1 cellular context compared by ENCODE assay signal in genomic region chr20:38926142-38926933, GRCh38.
TF ChIP-seq lines count a peak whose summit lies in the region.

TSS of gene FAM83D (plus strand) at chr20:38926417. CDS start at chr20:38926443, 26 bp downstream.

TF ChIP-seq in K562, 482 proteins besides CTCF, POLR2A, EP300 and RAD21 (continued from another document and continues in another):
- TF ChIP-seq CHD7 (IDR thresholded peaks at IDR 0.05; ENCODE audit: low read depth, low read length) (no peak), CBX2 (IDR thresholded peaks at IDR 0.05; ENCODE audit: insufficient read depth, low read length, poor library complexity, severe bottlenecking) (no peak), CHD4 (IDR thresholded peaks at IDR 0.05; ENCODE audit: insufficient read depth, insufficient replicate concordance, low read depth, low read length, poor library complexity, severe bottlenecking) (no peak), SAFB (IDR thresholded peaks at IDR 0.05; ENCODE audit: borderline replicate concordance, low read depth, low read length) (peak; percentile 31; the same call in 1 of the 2 replicates), HDAC1 (IDR thresholded peaks at IDR 0.05) (peak in 1 of 2 experiments; percentile 94; a peak in 2 of 4 replicates), ZNF511 (CRISPR knock-in tag; IDR thresholded peaks at IDR 0.05) (peak; percentile 92), JUND (IDR thresholded peaks at IDR 0.05; ENCODE audit: borderline replicate concordance, low read depth, low read length) (0 out of 2 replicates have a peak, but pooled peaks have one; percentile 11), JUND (tag; IDR thresholded peaks at IDR 0.05; ENCODE audit: borderline replicate concordance, low read depth, low read length) (no peak; the same call in 2 of the 3 replicates), CBX3 (IDR thresholded peaks at IDR 0.05; ENCODE audit: borderline replicate concordance in 1 of 2, low read length in 2 of 2) (0 out of 3 replicates have a peak, but pooled peaks of 1 of the 2 experiments have one; percentile 51), NBN (IDR thresholded peaks at IDR 0.05; ENCODE audit: low read depth) (peak; percentile 55; the same call in 1 of the 2 replicates), PHF20 (IDR thresholded peaks at IDR 0.05; ENCODE audit: partially characterized antibody) (peak; percentile 31), ZFP30 (CRISPR knock-in tag; IDR thresholded peaks at IDR 0.05; ENCODE audit: borderline replicate concordance) (no peak), PML (IDR thresholded peaks at IDR 0.05; ENCODE audit: low read length) (peak; percentile 74), SIN3A (IDR thresholded peaks at IDR 0.05; ENCODE audit: borderline replicate concordance in 2 of 2, control insufficient read depth in 1 of 2, low read depth in 2 of 2, low read length in 2 of 2) (peak; percentile 90 to 94; a peak in 3 of 4 replicates), NEUROD1 (IDR thresholded peaks at IDR 0.05; ENCODE audit: borderline replicate concordance, low read depth, low read length, partially characterized antibody) (peak; percentile 92), L3MBTL2 (IDR thresholded peaks at IDR 0.05) (peak; percentile 85), ELF4 (CRISPR knock-in tag; IDR thresholded peaks at IDR 0.05) (no peak), ID3 (CRISPR knock-in tag; IDR thresholded peaks at IDR 0.05) (no peak), ID3 (tag; IDR thresholded peaks at IDR 0.05) (peak; percentile 10; the same call in 1 of the 2 replicates), YY1 (IDR thresholded peaks at IDR 0.05; ENCODE audit: borderline replicate concordance in 1 of 3, control insufficient read depth in 1 of 3, extremely low read depth in 1 of 3, insufficient read depth in 3 of 3, insufficient read length in 1 of 3, insufficient replicate concordance in 2 of 3, low read depth in 1 of 3, low read length in 2 of 3) (peak; percentile 48 to 86 (median 81)), CHD2 (IDR thresholded peaks at IDR 0.05; ENCODE audit: low read depth, low read length) (peak; percentile 77), GTF2F1 (IDR thresholded peaks at IDR 0.05; ENCODE audit: low read depth, low read length) (peak; percentile 84), NONO (IDR thresholded peaks at IDR 0.05; ENCODE audit: low read depth in 2 of 2, low read length in 1 of 2) (peak; percentile 67 to 100; a peak in 3 of 4 replicates), TFAP4 (CRISPR knock-in tag; IDR thresholded peaks at IDR 0.05; ENCODE audit: borderline replicate concordance) (peak; percentile 86; the same call in 1 of the 2 replicates), ZNF282 (CRISPR knock-in tag; IDR thresholded peaks at IDR 0.05) (0 out of 2 replicates have a peak, but pooled peaks have one; percentile 58), FUS (optimal IDR thresholded peaks at IDR 0.05; ENCODE audit: low read depth, low read length) (peak; percentile 37), ZBTB9 (CRISPR knock-in tag; IDR thresholded peaks at IDR 0.05) (0 out of 2 replicates have a peak, but pooled peaks have one; percentile 49), RCOR1 (IDR thresholded peaks at IDR 0.05; ENCODE audit: borderline replicate concordance in 1 of 2, low read depth in 2 of 2, low read length in 2 of 2) (peak in 1 of 2 experiments; percentile 83; a peak in 2 of 4 replicates), PKNOX1 (IDR thresholded peaks at IDR 0.05) (peak; percentile 39; the same call in 1 of the 2 replicates)
- TF ChIP-seq, protein P1, sequence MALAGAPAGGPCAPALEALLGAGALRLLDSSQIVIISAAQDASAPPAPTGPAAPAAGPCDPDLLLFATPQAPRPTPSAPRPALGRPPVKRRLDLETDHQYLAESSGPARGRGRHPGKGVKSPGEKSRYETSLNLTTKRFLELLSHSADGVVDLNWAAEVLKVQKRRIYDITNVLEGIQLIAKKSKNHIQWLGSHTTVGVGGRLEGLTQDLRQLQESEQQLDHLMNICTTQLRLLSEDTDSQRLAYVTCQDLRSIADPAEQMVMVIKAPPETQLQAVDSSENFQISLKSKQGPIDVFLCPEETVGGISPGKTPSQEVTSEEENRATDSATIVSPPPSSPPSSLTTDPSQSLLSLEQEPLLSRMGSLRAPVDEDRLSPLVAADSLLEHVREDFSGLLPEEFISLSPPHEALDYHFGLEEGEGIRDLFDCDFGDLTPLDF (CRISPR knock-in tag; IDR thresholded peaks at IDR 0.05): peak; percentile 86
- TF ChIP-seq, protein P2, sequence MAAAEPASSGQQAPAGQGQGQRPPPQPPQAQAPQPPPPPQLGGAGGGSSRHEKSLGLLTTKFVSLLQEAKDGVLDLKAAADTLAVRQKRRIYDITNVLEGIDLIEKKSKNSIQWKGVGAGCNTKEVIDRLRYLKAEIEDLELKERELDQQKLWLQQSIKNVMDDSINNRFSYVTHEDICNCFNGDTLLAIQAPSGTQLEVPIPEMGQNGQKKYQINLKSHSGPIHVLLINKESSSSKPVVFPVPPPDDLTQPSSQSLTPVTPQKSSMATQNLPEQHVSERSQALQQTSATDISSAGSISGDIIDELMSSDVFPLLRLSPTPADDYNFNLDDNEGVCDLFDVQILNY (CRISPR knock-in tag; IDR thresholded peaks at IDR 0.05): no peak
- TF ChIP-seq, protein P3, sequence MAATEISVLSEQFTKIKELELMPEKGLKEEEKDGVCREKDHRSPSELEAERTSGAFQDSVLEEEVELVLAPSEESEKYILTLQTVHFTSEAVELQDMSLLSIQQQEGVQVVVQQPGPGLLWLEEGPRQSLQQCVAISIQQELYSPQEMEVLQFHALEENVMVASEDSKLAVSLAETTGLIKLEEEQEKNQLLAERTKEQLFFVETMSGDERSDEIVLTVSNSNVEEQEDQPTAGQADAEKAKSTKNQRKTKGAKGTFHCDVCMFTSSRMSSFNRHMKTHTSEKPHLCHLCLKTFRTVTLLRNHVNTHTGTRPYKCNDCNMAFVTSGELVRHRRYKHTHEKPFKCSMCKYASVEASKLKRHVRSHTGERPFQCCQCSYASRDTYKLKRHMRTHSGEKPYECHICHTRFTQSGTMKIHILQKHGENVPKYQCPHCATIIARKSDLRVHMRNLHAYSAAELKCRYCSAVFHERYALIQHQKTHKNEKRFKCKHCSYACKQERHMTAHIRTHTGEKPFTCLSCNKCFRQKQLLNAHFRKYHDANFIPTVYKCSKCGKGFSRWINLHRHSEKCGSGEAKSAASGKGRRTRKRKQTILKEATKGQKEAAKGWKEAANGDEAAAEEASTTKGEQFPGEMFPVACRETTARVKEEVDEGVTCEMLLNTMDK (IDR thresholded peaks at IDR 0.05; ENCODE audit: borderline replicate concordance, insufficient read depth, low read depth, low read length, poor library complexity, severe bottlenecking): no peak
- TF ChIP-seq, protein P4, sequence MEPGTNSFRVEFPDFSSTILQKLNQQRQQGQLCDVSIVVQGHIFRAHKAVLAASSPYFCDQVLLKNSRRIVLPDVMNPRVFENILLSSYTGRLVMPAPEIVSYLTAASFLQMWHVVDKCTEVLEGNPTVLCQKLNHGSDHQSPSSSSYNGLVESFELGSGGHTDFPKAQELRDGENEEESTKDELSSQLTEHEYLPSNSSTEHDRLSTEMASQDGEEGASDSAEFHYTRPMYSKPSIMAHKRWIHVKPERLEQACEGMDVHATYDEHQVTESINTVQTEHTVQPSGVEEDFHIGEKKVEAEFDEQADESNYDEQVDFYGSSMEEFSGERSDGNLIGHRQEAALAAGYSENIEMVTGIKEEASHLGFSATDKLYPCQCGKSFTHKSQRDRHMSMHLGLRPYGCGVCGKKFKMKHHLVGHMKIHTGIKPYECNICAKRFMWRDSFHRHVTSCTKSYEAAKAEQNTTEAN (CRISPR knock-in tag; IDR thresholded peaks at IDR 0.05): peak; percentile 64; the same call in 1 of the 2 replicates
